1 cellular context compared by ENCODE assay signal in the genomic region with DNA sequence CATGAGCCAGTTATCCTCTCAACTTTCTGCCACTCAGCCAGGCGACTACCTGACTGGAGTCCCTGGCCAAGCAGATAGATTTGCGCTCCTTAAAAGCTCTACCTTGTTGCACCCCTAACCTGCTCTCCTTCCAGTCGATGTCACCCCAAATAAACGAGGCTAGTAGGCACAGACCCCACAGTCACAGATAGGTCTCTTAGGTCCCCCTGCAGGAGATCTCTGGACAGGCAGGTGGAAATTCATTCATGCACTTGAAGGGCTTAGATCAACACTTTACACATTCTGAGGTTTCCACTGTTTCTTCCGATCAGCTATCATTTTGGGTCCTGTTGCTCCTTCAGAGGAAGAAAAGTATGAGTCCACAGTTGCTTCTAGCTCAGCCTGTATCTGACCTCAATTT.
TF ChIP-seq lines count a peak whose summit lies in the region.

No MANE protein-coding gene starts in this region.

TF ChIP-seq in WTC11, 78 proteins besides CTCF, POLR2A, EP300 and RAD21 (continued from another document):
- TF ChIP-seq, protein P1, sequence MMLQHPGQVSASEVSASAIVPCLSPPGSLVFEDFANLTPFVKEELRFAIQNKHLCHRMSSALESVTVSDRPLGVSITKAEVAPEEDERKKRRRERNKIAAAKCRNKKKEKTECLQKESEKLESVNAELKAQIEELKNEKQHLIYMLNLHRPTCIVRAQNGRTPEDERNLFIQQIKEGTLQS (CRISPR knock-in tag; conservative IDR thresholded peaks at IDR 0.05), result no peak
- TF ChIP-seq AR (CRISPR knock-in tag; IDR thresholded peaks at IDR 0.05), result no peak
- TF ChIP-seq, protein P2, sequence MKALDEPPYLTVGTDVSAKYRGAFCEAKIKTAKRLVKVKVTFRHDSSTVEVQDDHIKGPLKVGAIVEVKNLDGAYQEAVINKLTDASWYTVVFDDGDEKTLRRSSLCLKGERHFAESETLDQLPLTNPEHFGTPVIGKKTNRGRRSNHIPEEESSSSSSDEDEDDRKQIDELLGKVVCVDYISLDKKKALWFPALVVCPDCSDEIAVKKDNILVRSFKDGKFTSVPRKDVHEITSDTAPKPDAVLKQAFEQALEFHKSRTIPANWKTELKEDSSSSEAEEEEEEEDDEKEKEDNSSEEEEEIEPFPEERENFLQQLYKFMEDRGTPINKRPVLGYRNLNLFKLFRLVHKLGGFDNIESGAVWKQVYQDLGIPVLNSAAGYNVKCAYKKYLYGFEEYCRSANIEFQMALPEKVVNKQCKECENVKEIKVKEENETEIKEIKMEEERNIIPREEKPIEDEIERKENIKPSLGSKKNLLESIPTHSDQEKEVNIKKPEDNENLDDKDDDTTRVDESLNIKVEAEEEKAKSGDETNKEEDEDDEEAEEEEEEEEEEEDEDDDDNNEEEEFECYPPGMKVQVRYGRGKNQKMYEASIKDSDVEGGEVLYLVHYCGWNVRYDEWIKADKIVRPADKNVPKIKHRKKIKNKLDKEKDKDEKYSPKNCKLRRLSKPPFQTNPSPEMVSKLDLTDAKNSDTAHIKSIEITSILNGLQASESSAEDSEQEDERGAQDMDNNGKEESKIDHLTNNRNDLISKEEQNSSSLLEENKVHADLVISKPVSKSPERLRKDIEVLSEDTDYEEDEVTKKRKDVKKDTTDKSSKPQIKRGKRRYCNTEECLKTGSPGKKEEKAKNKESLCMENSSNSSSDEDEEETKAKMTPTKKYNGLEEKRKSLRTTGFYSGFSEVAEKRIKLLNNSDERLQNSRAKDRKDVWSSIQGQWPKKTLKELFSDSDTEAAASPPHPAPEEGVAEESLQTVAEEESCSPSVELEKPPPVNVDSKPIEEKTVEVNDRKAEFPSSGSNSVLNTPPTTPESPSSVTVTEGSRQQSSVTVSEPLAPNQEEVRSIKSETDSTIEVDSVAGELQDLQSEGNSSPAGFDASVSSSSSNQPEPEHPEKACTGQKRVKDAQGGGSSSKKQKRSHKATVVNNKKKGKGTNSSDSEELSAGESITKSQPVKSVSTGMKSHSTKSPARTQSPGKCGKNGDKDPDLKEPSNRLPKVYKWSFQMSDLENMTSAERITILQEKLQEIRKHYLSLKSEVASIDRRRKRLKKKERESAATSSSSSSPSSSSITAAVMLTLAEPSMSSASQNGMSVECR (CRISPR knock-in tag; IDR thresholded peaks at IDR 0.05; ENCODE audit: borderline replicate concordance), result no peak
- TF ChIP-seq TEAD4 (CRISPR knock-in tag; IDR thresholded peaks at IDR 0.05), result no peak
- TF ChIP-seq ZBTB21 (CRISPR knock-in tag; IDR thresholded peaks at IDR 0.05; ENCODE audit: borderline replicate concordance), result no peak
- TF ChIP-seq, protein P3, sequence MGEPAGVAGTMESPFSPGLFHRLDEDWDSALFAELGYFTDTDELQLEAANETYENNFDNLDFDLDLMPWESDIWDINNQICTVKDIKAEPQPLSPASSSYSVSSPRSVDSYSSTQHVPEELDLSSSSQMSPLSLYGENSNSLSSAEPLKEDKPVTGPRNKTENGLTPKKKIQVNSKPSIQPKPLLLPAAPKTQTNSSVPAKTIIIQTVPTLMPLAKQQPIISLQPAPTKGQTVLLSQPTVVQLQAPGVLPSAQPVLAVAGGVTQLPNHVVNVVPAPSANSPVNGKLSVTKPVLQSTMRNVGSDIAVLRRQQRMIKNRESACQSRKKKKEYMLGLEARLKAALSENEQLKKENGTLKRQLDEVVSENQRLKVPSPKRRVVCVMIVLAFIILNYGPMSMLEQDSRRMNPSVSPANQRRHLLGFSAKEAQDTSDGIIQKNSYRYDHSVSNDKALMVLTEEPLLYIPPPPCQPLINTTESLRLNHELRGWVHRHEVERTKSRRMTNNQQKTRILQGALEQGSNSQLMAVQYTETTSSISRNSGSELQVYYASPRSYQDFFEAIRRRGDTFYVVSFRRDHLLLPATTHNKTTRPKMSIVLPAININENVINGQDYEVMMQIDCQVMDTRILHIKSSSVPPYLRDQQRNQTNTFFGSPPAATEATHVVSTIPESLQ (CRISPR knock-in tag; IDR thresholded peaks at IDR 0.05), result no peak
- TF ChIP-seq, protein P4, sequence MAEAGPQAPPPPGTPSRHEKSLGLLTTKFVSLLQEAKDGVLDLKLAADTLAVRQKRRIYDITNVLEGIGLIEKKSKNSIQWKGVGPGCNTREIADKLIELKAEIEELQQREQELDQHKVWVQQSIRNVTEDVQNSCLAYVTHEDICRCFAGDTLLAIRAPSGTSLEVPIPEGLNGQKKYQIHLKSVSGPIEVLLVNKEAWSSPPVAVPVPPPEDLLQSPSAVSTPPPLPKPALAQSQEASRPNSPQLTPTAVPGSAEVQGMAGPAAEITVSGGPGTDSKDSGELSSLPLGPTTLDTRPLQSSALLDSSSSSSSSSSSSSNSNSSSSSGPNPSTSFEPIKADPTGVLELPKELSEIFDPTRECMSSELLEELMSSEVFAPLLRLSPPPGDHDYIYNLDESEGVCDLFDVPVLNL (CRISPR knock-in tag; IDR thresholded peaks at IDR 0.05; ENCODE audit: borderline replicate concordance, low read depth), result no peak
- TF ChIP-seq AFF4 (CRISPR knock-in tag; IDR thresholded peaks at IDR 0.05; ENCODE audit: borderline replicate concordance), result no peak
- no peak for TF ChIP-seq GTF2I (CRISPR knock-in tag; conservative IDR thresholded peaks at IDR 0.05)
- no peak for TF ChIP-seq EMX1 (CRISPR knock-in tag; IDR thresholded peaks at IDR 0.05)
